In genomic region chr16:3249020-3249419, GRCh38 we compare ENCODE assay signal across 23 cellular contexts. TPM values are rescaled to one million over a fixed set of nuclear protein-coding genes. Genes with fewer than 3 reads are reported as not detected.
DNase-seq lines count a peak whose midpoint lies in the region; ATAC-seq and TF ChIP-seq lines count a peak whose summit lies in the region.
"Had no signal": no experiment of that assay in that cellular context is flagged by ENCODE, and none has a peak within 500 bp of the region (broad histone marks: within the 10 kb centered on the region; RNA-seq: fewer than 3 reads in every experiment).

No MANE protein-coding gene starts in this region.

- CTCF ChIA-PET in HEK293 (lab: Yijun Ruan, JAX), result no interaction called here

- H3K27me3 ChIP-seq in spleen (replicated peaks in 1 of 7), result peaks cover 0 to 15% (median 0%) of the 10 kb centered on the region in 7 donors
- H3K27me3 ChIP-seq: BLaER1 treated with 17β-estradiol and CSF1 and Interleukin-3, amounts not matched to agents 10 nM and 100 nM had no signal

- ATAC-seq in left cardiac atrium, result no peak
- no peak for ATAC-seq in GM19351 (IDR thresholded peaks at IDR 0.05; ENCODE audit: unreplicated experiment)
- ATAC-seq: CD8-positive, alpha-beta T cell; GM12878 had no signal

- TF ChIP-seq CTCF in HEK293 (tag by site-specific recombination; IDR thresholded peaks at IDR 0.05), result no peak
- no peak for TF ChIP-seq CTCF in coronary artery (IDR thresholded peaks at IDR 0.05)
- no peak for TF ChIP-seq CTCF in spleen (IDR thresholded peaks at IDR 0.05 in 8 of 11, conservative IDR thresholded peaks at IDR 0.05 in 3 of 11)

- intact Hi-C loops in spleen (cut with DNase I; ENCODE audit: low total_unique reads) (no loop called here), left cardiac atrium (cut with DNase I) (no loop called here)

- TF ChIP-seq POLR2A in spleen (IDR thresholded peaks at IDR 0.05), result no peak

- H3K4me1 ChIP-seq in HEK293 (ENCODE audit: control insufficient read depth, insufficient read depth, low read length) (no peaks in the 10 kb centered on the region), spleen (peaks cover 0 to 24% (median 0%) of the 10 kb centered on the region in 6 donors)
- H3K4me1 ChIP-seq: Caco-2 had no signal

- H3K9me3 ChIP-seq in HEK293 (ENCODE audit: control insufficient read depth, insufficient read depth, low read depth, low read length), result no peaks in the 10 kb centered on the region
- no peaks in the 10 kb centered on the region for H3K9me3 ChIP-seq in spleen
- H3K9me3 ChIP-seq: Caco-2 had no signal

- DNase-seq in coronary artery (ENCODE audit: low spot score) (peak; percentile 12), mesenteric fat pad (ENCODE audit: low spot score) (peak; percentile 20), spleen (peak; percentile 17), AG08396 (ENCODE audit: low spot score) (no peak), GM03348 (ENCODE audit: low spot score) (no peak), left cardiac atrium (no peak)
- DNase-seq: 8988T; ACHN; AML-193; Caco-2; Calu3; CD4-positive, alpha-beta T cell; CD8-positive, alpha-beta T cell; DMS79 treated with DMSO at 0.1 percent for 48 hours; GF-D8 had no signal

- POLR2A ChIA-PET in HEK293 (lab: Yijun Ruan, JAX), result interaction anchor here (1.8 kb wide), 1 partner anchor 14 kb away, joined by 4 read pairs; the partner anchor contains the start of gene ZNF200

- 62 to 80% (median 67%) methylated on average over 1 of the region's 1 CpG for WGBS in spleen, 5 donors

- H3K27ac ChIP-seq in HEK293 (ENCODE audit: extremely low read depth, low read depth, low read length), result no peak overlapping the region
- H3K27ac ChIP-seq in coronary artery, result no peak overlapping the region
- no peak overlapping the region for H3K27ac ChIP-seq in spleen
- H3K27ac ChIP-seq: BLaER1 treated with 17β-estradiol and CSF1 and Interleukin-3, amounts not matched to agents 10 nM and 100 nM; C4-2B had no signal

- H3K4me3 ChIP-seq in HEK293 (ENCODE audit: low read depth, low read length) (no peak overlapping the region), coronary artery (no peak overlapping the region), spleen (no peak overlapping the region)
- H3K4me3 ChIP-seq: BLaER1 treated with 17β-estradiol and CSF1 and Interleukin-3, amounts not matched to agents 10 nM and 100 nM; GM12878 had no signal

- H3K36me3 ChIP-seq in HEK293 (ENCODE audit: control insufficient read depth in 2 of 2, insufficient read depth in 1 of 2, low read length in 2 of 2), result no peaks in the 10 kb centered on the region
- H3K36me3 ChIP-seq in spleen, result peaks cover 0 to 99% (median 0%) of the 10 kb centered on the region in 6 donors
- H3K36me3 ChIP-seq: BLaER1 treated with 17β-estradiol and CSF1 and Interleukin-3, amounts not matched to agents 10 nM and 100 nM had no signal

TF ChIP-seq in HEK293, 187 proteins besides CTCF, POLR2A, EP300 and RAD21:
- TF ChIP-seq ZNF548 (tag by site-specific recombination; IDR thresholded peaks at IDR 0.05) (no peak), MYNN (tag by site-specific recombination; IDR thresholded peaks at IDR 0.05; ENCODE audit: borderline replicate concordance) (no peak), ZNF76 (tag by site-specific recombination; IDR thresholded peaks at IDR 0.05; ENCODE audit: borderline replicate concordance, low read depth) (no peak), BCL6B (tag by site-specific recombination; IDR thresholded peaks at IDR 0.05) (no peak), ZNF571 (tag by site-specific recombination; IDR thresholded peaks at IDR 0.05) (no peak), ZNF221 (tag by site-specific recombination; IDR thresholded peaks at IDR 0.05; ENCODE audit: borderline replicate concordance) (no peak), SCRT2 (tag by site-specific recombination; IDR thresholded peaks at IDR 0.05) (peak; percentile 43; the same call in 1 of the 2 replicates), ZNF549 (tag by site-specific recombination; IDR thresholded peaks at IDR 0.05) (no peak), ZNF747 (tag by site-specific recombination; IDR thresholded peaks at IDR 0.05) (no peak)

RNA-seq across cellular contexts. Expression of gene MEFV, which starts 7.4 kb away (rescaled TPM):
- 6.0 TPM for total RNA-seq in mesenteric fat pad
- 10 to 100 TPM; 14.9 to 61.1 (median 28.0) TPM for total RNA-seq in spleen
- 1 to 10 TPM in 2 of 3 donors, under 1 TPM in 1; 0.39 to 3.7 (median 1.2) TPM for polyA plus RNA-seq in spleen
- total RNA-seq in left cardiac atrium, result 1 to 10 TPM; 1.8 to 1.9 TPM
- total RNA-seq: A673, Caco-2, Calu3 had no signal
- polyA plus RNA-seq: AG04450, BJ had no signal

RNA-seq across cellular contexts. Expression of gene ZNF200, which starts 14.1 kb away (rescaled TPM):
- total RNA-seq in mesenteric fat pad (8.4 TPM), spleen (10 to 100 TPM; 14.2 to 24.4 (median 15.4) TPM), left cardiac atrium (1 to 10 TPM; 5.7 to 8.8 TPM)
- polyA plus RNA-seq in spleen, result 1 to 10 TPM; 4.2 to 6.3 (median 4.8) TPM

RNA-seq across cellular contexts. Expression of gene ZNF263, which starts 34.3 kb away (rescaled TPM):
- 25.9 TPM for total RNA-seq in mesenteric fat pad
- total RNA-seq in spleen, result 10 to 100 TPM; 27.8 to 51.9 (median 39.1) TPM
- 10 to 100 TPM; 16.0 to 21.6 (median 19.8) TPM for polyA plus RNA-seq in spleen
- total RNA-seq in left cardiac atrium, result 10 to 100 TPM in 1 of 2 donors, 1 to 10 TPM in 1; 9.0 to 19.2 TPM

RNA-seq across cellular contexts. Expression of gene TIGD7, which starts 56.2 kb away (rescaled TPM):
- total RNA-seq in mesenteric fat pad (5.2 TPM), spleen (10 to 100 TPM in 2 of 7 donors, 1 to 10 TPM in 5; 5.8 to 12.0 (median 9.2) TPM), left cardiac atrium (1 to 10 TPM; 6.3 to 9.8 TPM)
- 1 to 10 TPM; 3.6 to 3.8 (median 3.7) TPM for polyA plus RNA-seq in spleen

RNA-seq across cellular contexts. Expression of gene ZNF75A, which starts 56.3 kb away (rescaled TPM):
- total RNA-seq in mesenteric fat pad (17.9 TPM), spleen (10 to 100 TPM; 29.7 to 48.2 (median 42.5) TPM), left cardiac atrium (10 to 100 TPM; 16.4 to 23.0 TPM)
- polyA plus RNA-seq in spleen, result 10 to 100 TPM; 17.1 to 30.1 (median 24.2) TPM

Comparison
In these comparisons a context has a peak if more than half of its experiments do, and no peak if none do; other contexts are left out.
1. DNase-seq: peak in coronary artery (single experiment), mesenteric fat pad (single experiment) and spleen (single experiment); none in AG08396 (single experiment), GM03348 (single experiment) and left cardiac atrium (single experiment).